ENCODE assay signal across 1 cellular context in the genomic region with DNA sequence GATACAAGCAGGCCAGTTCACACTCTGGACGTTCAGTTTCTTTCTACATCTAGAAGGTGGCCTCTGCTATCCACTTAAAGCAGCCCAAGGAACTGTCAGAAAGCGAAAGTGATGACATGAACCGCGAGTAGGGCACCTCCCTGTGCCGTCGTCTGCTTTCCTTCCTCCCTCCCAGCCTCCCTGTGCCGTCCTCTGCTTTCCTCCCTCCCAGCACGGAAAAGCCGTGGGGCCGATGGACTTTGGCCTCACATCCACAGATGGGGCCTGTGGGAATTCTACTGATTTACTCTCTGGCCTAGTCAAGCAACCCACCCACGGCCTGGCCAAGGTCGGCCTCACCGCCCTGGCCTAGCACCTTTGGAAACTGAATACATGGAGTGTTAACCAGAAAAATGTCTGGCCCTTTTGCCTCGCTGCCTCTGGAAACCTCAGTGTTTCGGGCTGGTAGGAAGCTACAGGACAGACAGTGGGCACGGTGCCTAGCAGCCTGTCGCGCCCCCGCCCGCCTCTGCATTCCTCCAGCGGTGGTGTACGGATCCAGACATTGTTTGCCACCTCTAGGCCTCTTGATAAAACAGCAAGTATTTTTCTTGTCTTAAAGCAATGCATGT.
TF ChIP-seq lines count a peak whose summit lies in the region.

No MANE protein-coding gene starts in this region.

TF ChIP-seq in HepG2, 621 proteins besides CTCF, POLR2A, EP300 and RAD21 (continued from another document and continues in another):
- TF ChIP-seq GPBP1L1 (CRISPR knock-in tag; IDR thresholded peaks at IDR 0.05) = no peak
- peak; percentile 83; the same call in 1 of the 2 replicates for TF ChIP-seq HNRNPL (IDR thresholded peaks at IDR 0.05; ENCODE audit: low read depth, low read length)
- peak; percentile 68 for TF ChIP-seq PHF20 (CRISPR knock-in tag; IDR thresholded peaks at IDR 0.05)
- TF ChIP-seq YEATS4 (CRISPR knock-in tag; IDR thresholded peaks at IDR 0.05; ENCODE audit: borderline replicate concordance) = peak; percentile 52; the same call in 1 of the 2 replicates
- peak; percentile 45; the same call in 1 of the 2 replicates for TF ChIP-seq ZNF563 (CRISPR knock-in tag; IDR thresholded peaks at IDR 0.05)
- TF ChIP-seq ZNF574 (CRISPR knock-in tag; IDR thresholded peaks at IDR 0.05) = peak; percentile 64
- TF ChIP-seq AGO1 (IDR thresholded peaks at IDR 0.05; ENCODE audit: low read depth, low read length, poor library complexity, severe bottlenecking) = peak; percentile 30
- TF ChIP-seq ZZZ3 (CRISPR knock-in tag; IDR thresholded peaks at IDR 0.05; ENCODE audit: borderline replicate concordance) = peak; percentile 97
- peak; percentile 89; the same call in 1 of the 2 replicates for TF ChIP-seq THAP9 (CRISPR knock-in tag; IDR thresholded peaks at IDR 0.05; ENCODE audit: borderline replicate concordance)
- no peak for TF ChIP-seq CHCHD3 (CRISPR knock-in tag; IDR thresholded peaks at IDR 0.05)
- no peak for TF ChIP-seq ZIK1 (CRISPR knock-in tag; IDR thresholded peaks at IDR 0.05; ENCODE audit: borderline replicate concordance, low read depth)
- peak; percentile 40; the same call in 1 of the 2 replicates for TF ChIP-seq BHLHE40 (IDR thresholded peaks at IDR 0.05; ENCODE audit: low read length)
- TF ChIP-seq, protein P1, sequence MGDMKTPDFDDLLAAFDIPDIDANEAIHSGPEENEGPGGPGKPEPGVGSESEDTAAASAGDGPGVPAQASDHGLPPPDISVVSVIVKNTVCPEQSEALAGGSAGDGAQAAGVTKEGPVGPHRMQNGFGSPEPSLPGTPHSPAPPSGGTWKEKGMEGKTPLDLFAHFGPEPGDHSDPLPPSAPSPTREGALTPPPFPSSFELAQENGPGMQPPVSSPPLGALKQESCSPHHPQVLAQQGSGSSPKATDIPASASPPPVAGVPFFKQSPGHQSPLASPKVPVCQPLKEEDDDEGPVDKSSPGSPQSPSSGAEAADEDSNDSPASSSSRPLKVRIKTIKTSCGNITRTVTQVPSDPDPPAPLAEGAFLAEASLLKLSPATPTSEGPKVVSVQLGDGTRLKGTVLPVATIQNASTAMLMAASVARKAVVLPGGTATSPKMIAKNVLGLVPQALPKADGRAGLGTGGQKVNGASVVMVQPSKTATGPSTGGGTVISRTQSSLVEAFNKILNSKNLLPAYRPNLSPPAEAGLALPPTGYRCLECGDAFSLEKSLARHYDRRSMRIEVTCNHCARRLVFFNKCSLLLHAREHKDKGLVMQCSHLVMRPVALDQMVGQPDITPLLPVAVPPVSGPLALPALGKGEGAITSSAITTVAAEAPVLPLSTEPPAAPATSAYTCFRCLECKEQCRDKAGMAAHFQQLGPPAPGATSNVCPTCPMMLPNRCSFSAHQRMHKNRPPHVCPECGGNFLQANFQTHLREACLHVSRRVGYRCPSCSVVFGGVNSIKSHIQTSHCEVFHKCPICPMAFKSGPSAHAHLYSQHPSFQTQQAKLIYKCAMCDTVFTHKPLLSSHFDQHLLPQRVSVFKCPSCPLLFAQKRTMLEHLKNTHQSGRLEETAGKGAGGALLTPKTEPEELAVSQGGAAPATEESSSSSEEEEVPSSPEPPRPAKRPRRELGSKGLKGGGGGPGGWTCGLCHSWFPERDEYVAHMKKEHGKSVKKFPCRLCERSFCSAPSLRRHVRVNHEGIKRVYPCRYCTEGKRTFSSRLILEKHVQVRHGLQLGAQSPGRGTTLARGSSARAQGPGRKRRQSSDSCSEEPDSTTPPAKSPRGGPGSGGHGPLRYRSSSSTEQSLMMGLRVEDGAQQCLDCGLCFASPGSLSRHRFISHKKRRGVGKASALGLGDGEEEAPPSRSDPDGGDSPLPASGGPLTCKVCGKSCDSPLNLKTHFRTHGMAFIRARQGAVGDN (CRISPR knock-in tag; IDR thresholded peaks at IDR 0.05) = peak; percentile 98
- TF ChIP-seq, protein P2, sequence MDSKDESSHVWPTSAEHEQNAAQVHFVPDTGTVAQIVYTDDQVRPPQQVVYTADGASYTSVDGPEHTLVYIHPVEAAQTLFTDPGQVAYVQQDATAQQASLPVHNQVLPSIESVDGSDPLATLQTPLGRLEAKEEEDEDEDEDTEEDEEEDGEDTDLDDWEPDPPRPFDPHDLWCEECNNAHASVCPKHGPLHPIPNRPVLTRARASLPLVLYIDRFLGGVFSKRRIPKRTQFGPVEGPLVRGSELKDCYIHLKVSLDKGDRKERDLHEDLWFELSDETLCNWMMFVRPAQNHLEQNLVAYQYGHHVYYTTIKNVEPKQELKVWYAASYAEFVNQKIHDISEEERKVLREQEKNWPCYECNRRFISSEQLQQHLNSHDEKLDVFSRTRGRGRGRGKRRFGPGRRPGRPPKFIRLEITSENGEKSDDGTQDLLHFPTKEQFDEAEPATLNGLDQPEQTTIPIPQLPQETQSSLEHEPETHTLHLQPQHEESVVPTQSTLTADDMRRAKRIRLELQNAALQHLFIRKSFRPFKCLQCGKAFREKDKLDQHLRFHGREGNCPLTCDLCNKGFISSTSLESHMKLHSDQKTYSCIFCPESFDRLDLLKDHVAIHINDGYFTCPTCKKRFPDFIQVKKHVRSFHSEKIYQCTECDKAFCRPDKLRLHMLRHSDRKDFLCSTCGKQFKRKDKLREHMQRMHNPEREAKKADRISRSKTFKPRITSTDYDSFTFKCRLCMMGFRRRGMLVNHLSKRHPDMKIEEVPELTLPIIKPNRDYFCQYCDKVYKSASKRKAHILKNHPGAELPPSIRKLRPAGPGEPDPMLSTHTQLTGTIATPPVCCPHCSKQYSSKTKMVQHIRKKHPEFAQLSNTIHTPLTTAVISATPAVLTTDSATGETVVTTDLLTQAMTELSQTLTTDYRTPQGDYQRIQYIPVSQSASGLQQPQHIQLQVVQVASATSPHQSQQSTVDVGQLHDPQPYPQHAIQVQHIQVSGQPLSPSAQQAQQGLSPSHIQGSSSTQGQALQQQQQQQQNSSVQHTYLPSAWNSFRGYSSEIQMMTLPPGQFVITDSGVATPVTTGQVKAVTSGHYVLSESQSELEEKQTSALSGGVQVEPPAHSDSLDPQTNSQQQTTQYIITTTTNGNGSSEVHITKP (CRISPR knock-in tag; IDR thresholded peaks at IDR 0.05; ENCODE audit: low read depth) = peak; percentile 79
- TF ChIP-seq AHR (CRISPR knock-in tag; IDR thresholded peaks at IDR 0.05) = peak; percentile 30; the same call in 1 of the 2 replicates
- no peak for TF ChIP-seq ZNF615 (CRISPR knock-in tag; IDR thresholded peaks at IDR 0.05; ENCODE audit: borderline replicate concordance)
- peak; percentile 93 for TF ChIP-seq ZMAT3 (CRISPR knock-in tag; conservative IDR thresholded peaks at IDR 0.05)
- TF ChIP-seq ZNF446 (CRISPR knock-in tag; IDR thresholded peaks at IDR 0.05) = no peak
- TF ChIP-seq FOXA3 (CRISPR knock-in tag; IDR thresholded peaks at IDR 0.05) = peak; percentile 37
- no peak for TF ChIP-seq SOX13 (IDR thresholded peaks at IDR 0.05)
- TF ChIP-seq SOX13 (CRISPR knock-in tag; conservative IDR thresholded peaks at IDR 0.05 in 1 of 2, IDR thresholded peaks at IDR 0.05 in 1 of 2) = peak in 1 of 2 experiments; percentile 37; a peak in 1 of 4 replicates
- peak; percentile 88 for TF ChIP-seq HNF1B (CRISPR knock-in tag; IDR thresholded peaks at IDR 0.05)
- 0 out of 2 replicates have a peak, but pooled peaks have one; percentile 11 for TF ChIP-seq STAG1 (CRISPR knock-in tag; IDR thresholded peaks at IDR 0.05)
- TF ChIP-seq HDAC2 (CRISPR knock-in tag; IDR thresholded peaks at IDR 0.05) = peak; percentile 84
- peak; percentile 66; the same call in 1 of the 2 replicates for TF ChIP-seq NCOA1 (CRISPR knock-in tag; IDR thresholded peaks at IDR 0.05)
- peak; percentile 69; the same call in 1 of the 2 replicates for TF ChIP-seq CBFB (CRISPR knock-in tag; IDR thresholded peaks at IDR 0.05)
- TF ChIP-seq ZSCAN21 (CRISPR knock-in tag; IDR thresholded peaks at IDR 0.05; ENCODE audit: borderline replicate concordance) = peak; percentile 61; the same call in 1 of the 2 replicates
- TF ChIP-seq NRL (CRISPR knock-in tag; IDR thresholded peaks at IDR 0.05; ENCODE audit: borderline replicate concordance) = peak; percentile 87; the same call in 1 of the 2 replicates
- TF ChIP-seq NR2F6 (IDR thresholded peaks at IDR 0.05) = no peak
- peak; percentile 57; the same call in 1 of the 2 replicates for TF ChIP-seq NR2F6 (CRISPR knock-in tag; IDR thresholded peaks at IDR 0.05)
- TF ChIP-seq ZNF335 (CRISPR knock-in tag; IDR thresholded peaks at IDR 0.05) = 0 out of 2 replicates have a peak, but pooled peaks have one; percentile 27
- TF ChIP-seq ZNF792 (CRISPR knock-in tag; IDR thresholded peaks at IDR 0.05) = peak; percentile 22; the same call in 1 of the 2 replicates
- peak; percentile 62; the same call in 1 of the 2 replicates for TF ChIP-seq POGZ (CRISPR knock-in tag; IDR thresholded peaks at IDR 0.05)
